23 cellular contexts compared by ENCODE assay signal in genomic region chr2:145108385-145108784, GRCh38.
DNase-seq lines count a peak whose midpoint lies in the region; ATAC-seq and TF ChIP-seq lines count a peak whose summit lies in the region.
"Had no signal": no experiment of that assay in that cellular context is flagged by ENCODE, and none has a peak within 500 bp of the region (broad histone marks: within the 10 kb centered on the region; RNA-seq: fewer than 3 reads in every experiment).

No MANE protein-coding gene starts in this region.

- H3K9me3 Mint-ChIP-seq in osteocyte (ENCODE audit: unreplicated experiment), result no peaks in the 10 kb centered on the region
- H3K9me3 Mint-ChIP-seq: activated T-helper 2 cell treated with anti-CD3 and anti-CD28 coated beads, Interferon-gamma antibody, Interleukin-2, Interleukin-4, amounts not matched to agents 10 μg/mL and 5 μg/mL and 100 μg/mL, durations not matched to agents 14 hours and 24 hours and 36 hours; dendritic cell treated with granulocyte-macrophage colony-stimulating factor and Interleukin-4, amounts not matched to agents 40 ng/mL and 50 ng/mL, for 4 days had no signal

- DNase-seq in EH (ENCODE audit: low read depth) (peak; percentile 91), SW480 (ENCODE audit: low spot score) (peak; percentile 11), islet precursor cell (peak; percentile 81), osteocyte (ENCODE audit: extremely low spot score, unreplicated experiment) (no peak), retina (no peak)
- DNase-seq: activated CD4-positive, alpha-beta T cell treated with anti-CD3 and anti-CD28 coated beads for 1 hour; activated CD8-positive, alpha-beta memory T cell treated with anti-CD3 and anti-CD28 coated beads, Interleukin-2, amount 10 ng/mL, durations not matched to agents 7 days and 5 days; CD4-positive, alpha-beta memory T cell; DMS79 treated with DMSO at 0.1 percent for 48 hours; foreskin fibroblast; H7; mesendoderm; naive thymus-derived CD8-positive, alpha-beta T cell; NCI-H1417; NCI-H524; stimulated activated CD4-positive, alpha-beta T cell treated with anti-CD3 and anti-CD28 coated beads, Interleukin-4, amount 100 ng/mL, for 1 hour; stimulated activated naive CD8-positive, alpha-beta T cell treated with anti-CD3 and anti-CD28 coated beads, Interleukin-15, Interleukin-2, amounts not matched to agents 100 U/mL and 50 U/mL, for 24 hours; SW 1271 had no signal

- no peak for TF ChIP-seq CTCF in osteocyte (IDR thresholded peaks at IDR 0.05)

- ATAC-seq in HG03378 (IDR thresholded peaks at IDR 0.05; ENCODE audit: unreplicated experiment) (no peak), SK-N-SH treated with all-trans-retinoic acid at 6 μM for 48 hours (no peak), esophagus mucosa (no peak)
- ATAC-seq: activated CD8-positive, alpha-beta memory T cell treated with anti-CD3 and anti-CD28 coated beads, Interleukin-2, amount 10 ng/mL, durations not matched to agents 7 days and 5 days; naive thymus-derived CD8-positive, alpha-beta T cell; stimulated activated naive CD8-positive, alpha-beta T cell treated with anti-CD3 and anti-CD28 coated beads, Interleukin-15, Interleukin-2, amounts not matched to agents 100 U/mL and 50 U/mL, for 24 hours had no signal

- peaks cover 48% of the 10 kb centered on the region for H3K4me1 Mint-ChIP-seq in osteocyte (ENCODE audit: unreplicated experiment)
- H3K4me1 Mint-ChIP-seq: activated CD8-positive, alpha-beta memory T cell treated with anti-CD3 and anti-CD28 coated beads, Interleukin-2, amount 10 ng/mL, durations not matched to agents 7 days and 5 days; CD4-positive, alpha-beta memory T cell; naive thymus-derived CD8-positive, alpha-beta T cell had no signal

- no peaks in the 10 kb centered on the region for H3K27me3 Mint-ChIP-seq in osteocyte (ENCODE audit: unreplicated experiment)
- H3K27me3 Mint-ChIP-seq: activated CD8-positive, alpha-beta memory T cell treated with anti-CD3 and anti-CD28 coated beads, Interleukin-2, amount 10 ng/mL, durations not matched to agents 7 days and 5 days; CD4-positive, alpha-beta memory T cell; dendritic cell treated with granulocyte-macrophage colony-stimulating factor and Interleukin-4, amounts not matched to agents 40 ng/mL and 50 ng/mL, for 4 days had no signal

- H3K36me3 Mint-ChIP-seq in osteocyte (ENCODE audit: unreplicated experiment), result no peaks in the 10 kb centered on the region
- H3K36me3 Mint-ChIP-seq: activated CD8-positive, alpha-beta memory T cell treated with anti-CD3 and anti-CD28 coated beads, Interleukin-2, amount 10 ng/mL, durations not matched to agents 7 days and 5 days; CD4-positive, alpha-beta memory T cell; naive thymus-derived CD8-positive, alpha-beta T cell had no signal

- H3K4me3 Mint-ChIP-seq in osteocyte (ENCODE audit: unreplicated experiment), result no peak overlapping the region
- H3K4me3 Mint-ChIP-seq: activated CD8-positive, alpha-beta memory T cell treated with anti-CD3 and anti-CD28 coated beads, Interleukin-2, amount 10 ng/mL, durations not matched to agents 7 days and 5 days; CD4-positive, alpha-beta memory T cell; dendritic cell treated with granulocyte-macrophage colony-stimulating factor and Interleukin-4, amounts not matched to agents 40 ng/mL and 50 ng/mL, for 4 days; naive thymus-derived CD8-positive, alpha-beta T cell had no signal

- H3K27ac Mint-ChIP-seq in osteocyte (ENCODE audit: unreplicated experiment), result peak overlapping the region; percentile 88
- H3K27ac Mint-ChIP-seq: activated CD8-positive, alpha-beta memory T cell treated with anti-CD3 and anti-CD28 coated beads, Interleukin-2, amount 10 ng/mL, durations not matched to agents 7 days and 5 days; activated T-helper 2 cell treated with anti-CD3 and anti-CD28 coated beads, Interferon-gamma antibody, Interleukin-2, Interleukin-4, amounts not matched to agents 10 μg/mL and 5 μg/mL and 100 μg/mL, durations not matched to agents 14 hours and 24 hours and 36 hours; CD4-positive, alpha-beta memory T cell; dendritic cell treated with granulocyte-macrophage colony-stimulating factor and Interleukin-4, amounts not matched to agents 40 ng/mL and 50 ng/mL, for 4 days; naive thymus-derived CD8-positive, alpha-beta T cell had no signal

TF ChIP-seq in SK-N-SH treated with all-trans-retinoic acid at 6 μM for 48 hours, 23 proteins besides CTCF, POLR2A, EP300 and RAD21:
- TF ChIP-seq ZNF70 (CRISPR knock-in tag; IDR thresholded peaks at IDR 0.05) (no peak), ZFP30 (CRISPR knock-in tag; IDR thresholded peaks at IDR 0.05) (no peak), BACH2 (CRISPR knock-in tag; IDR thresholded peaks at IDR 0.05; ENCODE audit: borderline replicate concordance) (no peak), ZC3H10 (CRISPR knock-in tag; IDR thresholded peaks at IDR 0.05) (no peak), SNAI2 (CRISPR knock-in tag; IDR thresholded peaks at IDR 0.05) (no peak), ZNF8 (CRISPR knock-in tag; IDR thresholded peaks at IDR 0.05) (no peak), PPARA (CRISPR knock-in tag; IDR thresholded peaks at IDR 0.05; ENCODE audit: borderline replicate concordance) (no peak), CSDC2 (CRISPR knock-in tag; IDR thresholded peaks at IDR 0.05) (no peak), OSR1 (CRISPR knock-in tag; IDR thresholded peaks at IDR 0.05) (no peak), ESRRG (CRISPR knock-in tag; IDR thresholded peaks at IDR 0.05) (no peak)
- TF ChIP-seq, protein P1, sequence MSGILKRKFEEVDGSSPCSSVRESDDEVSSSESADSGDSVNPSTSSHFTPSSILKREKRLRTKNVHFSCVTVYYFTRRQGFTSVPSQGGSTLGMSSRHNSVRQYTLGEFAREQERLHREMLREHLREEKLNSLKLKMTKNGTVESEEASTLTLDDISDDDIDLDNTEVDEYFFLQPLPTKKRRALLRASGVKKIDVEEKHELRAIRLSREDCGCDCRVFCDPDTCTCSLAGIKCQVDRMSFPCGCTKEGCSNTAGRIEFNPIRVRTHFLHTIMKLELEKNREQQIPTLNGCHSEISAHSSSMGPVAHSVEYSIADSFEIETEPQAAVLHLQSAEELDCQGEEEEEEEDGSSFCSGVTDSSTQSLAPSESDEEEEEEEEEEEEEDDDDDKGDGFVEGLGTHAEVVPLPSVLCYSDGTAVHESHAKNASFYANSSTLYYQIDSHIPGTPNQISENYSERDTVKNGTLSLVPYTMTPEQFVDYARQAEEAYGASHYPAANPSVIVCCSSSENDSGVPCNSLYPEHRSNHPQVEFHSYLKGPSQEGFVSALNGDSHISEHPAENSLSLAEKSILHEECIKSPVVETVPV (CRISPR knock-in tag; IDR thresholded peaks at IDR 0.05), result no peak
TF ChIP-seq in SK-N-SH treated with all-trans-retinoic acid at 6 μM for 48 hours: peak in this region for 0.

Comparison
In these comparisons a context has a peak if more than half of its experiments do, and no peak if none do; other contexts are left out.
1. DNase-seq: peak in EH (single experiment), SW480 (single experiment) and islet precursor cell (single experiment); none in osteocyte (single experiment) and retina (single experiment).